22 cellular contexts compared by ENCODE assay signal in the genomic region with DNA sequence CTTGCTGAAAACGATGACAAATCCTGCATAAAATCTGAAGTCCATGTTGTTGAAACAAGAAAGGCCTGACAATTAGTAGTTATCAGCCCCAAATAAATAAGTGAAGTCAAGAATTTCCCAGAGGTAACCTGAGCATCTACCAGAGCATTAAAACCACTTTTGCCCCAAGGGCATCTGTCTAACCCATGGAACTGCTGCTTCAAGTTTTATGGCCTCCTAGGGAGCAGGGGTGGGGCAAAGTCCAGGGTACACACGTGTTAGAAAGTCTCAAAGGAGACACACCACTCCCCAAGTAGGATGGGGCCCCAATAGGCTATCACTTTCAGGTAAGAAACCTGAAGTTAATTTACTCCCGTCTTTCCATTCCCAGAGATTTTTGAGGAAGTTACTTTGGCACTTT.
"Had no signal": no experiment of that assay in that cellular context is flagged by ENCODE, and none has a peak within 500 bp of the region (broad histone marks: within the 10 kb centered on the region; RNA-seq: fewer than 3 reads in every experiment).

No MANE protein-coding gene starts in this region.

- H3K4me1 ChIP-seq: esophagus muscularis mucosa, foreskin keratinocyte, gastroesophageal sphincter, lower lobe of right lung, parathyroid adenoma, right atrium auricular region, testis, tibial artery had no signal

- H3K79me2 ChIP-seq: parathyroid adenoma had no signal

- H2AFZ ChIP-seq: parathyroid adenoma had no signal

- H3K4me3 ChIP-seq: coronary artery, esophagus muscularis mucosa, gastroesophageal sphincter, heart left ventricle, lower lobe of right lung, right atrium auricular region, testis, tibial artery had no signal

- H3K9me3 ChIP-seq: lower lobe of right lung, neutrophil, testis had no signal

- H3K36me3 ChIP-seq: esophagus muscularis mucosa, gastroesophageal sphincter, heart left ventricle, lower lobe of right lung, neutrophil, right atrium auricular region, tibial artery had no signal

- FAIRE-seq: endothelial cell of umbilical vein, islet of Langerhans had no signal

- H3K27me3 ChIP-seq: foreskin keratinocyte, heart left ventricle, right atrium auricular region, testis, tibial artery had no signal

- DNase-seq: dermis blood vessel endothelial cell; effector memory CD4-positive, alpha-beta T cell; foreskin keratinocyte; heart left ventricle; hippocampal formation; left ventricle myocardium superior; lower lobe of right lung; natural killer cell; stimulated activated CD4-positive, alpha-beta T cell treated with anti-CD3 and anti-CD28 coated beads, Interleukin-2, amount 100 ng/mL, for 24 hours; stimulated activated CD4-positive, alpha-beta T cell treated with anti-CD3 and anti-CD28 coated beads, Interleukin-4, amount 100 ng/mL, for 24 hours; stimulated activated naive CD8-positive, alpha-beta T cell treated with anti-CD3 and anti-CD28 coated beads, Interleukin-15, Interleukin-2, amounts not matched to agents 100 U/mL and 50 U/mL, for 24 hours; substantia nigra; testis; tibial artery had no signal

- H3K27ac ChIP-seq: coronary artery, esophagus muscularis mucosa, foreskin keratinocyte, gastroesophageal sphincter, heart left ventricle, lower lobe of right lung, neutrophil, parathyroid adenoma, right atrium auricular region, testis, tibial artery had no signal
